Comparison of ENCODE assay signal across 15 cellular contexts in the genomic region with DNA sequence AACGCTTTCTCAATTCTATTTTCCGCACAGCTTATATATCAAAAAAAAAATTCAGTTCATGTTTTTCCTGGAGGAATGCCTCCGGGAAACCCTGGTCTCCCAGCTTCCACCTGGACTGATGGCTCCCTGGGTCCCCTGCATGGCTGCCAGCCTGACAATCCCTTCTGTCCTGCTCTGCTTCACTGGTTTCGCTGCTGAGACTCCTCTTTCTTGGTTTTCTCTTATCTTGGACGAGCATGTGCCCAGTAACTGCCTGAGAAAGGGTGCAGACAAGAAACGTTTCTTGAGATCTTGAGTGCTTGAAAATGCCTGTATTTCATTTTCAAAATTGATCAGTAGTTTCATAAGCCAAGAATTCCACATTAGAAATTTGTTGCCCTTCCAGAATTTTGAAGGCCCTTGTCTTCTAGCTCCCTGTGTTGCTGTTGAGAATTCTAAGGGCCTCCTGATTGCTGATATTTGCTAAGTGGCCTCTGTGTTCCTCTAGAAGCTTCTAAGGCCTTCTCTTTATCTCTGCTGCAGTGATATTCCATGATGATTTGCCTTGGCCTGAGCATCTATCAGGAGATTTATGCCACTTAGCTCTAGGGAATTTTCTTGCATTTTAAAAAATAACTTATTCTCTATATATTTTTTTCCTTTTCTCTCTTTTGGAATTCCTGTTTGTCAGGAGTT.
"Had no signal": no experiment of that assay in that cellular context is flagged by ENCODE, and none has a peak within 500 bp of the region (broad histone marks: within the 10 kb centered on the region; RNA-seq: fewer than 3 reads in every experiment).

No MANE protein-coding gene starts in this region.

- H3K9me3 Mint-ChIP-seq: activated B cell treated with CpG ODN at 0.5 μM for 24 hours; activated T-helper 2 cell treated with anti-CD3 and anti-CD28 coated beads, Interferon-gamma antibody, Interleukin-2, Interleukin-4, amounts not matched to agents 10 μg/mL and 5 μg/mL and 100 μg/mL, durations not matched to agents 14 hours and 24 hours and 36 hours; effector memory CD8-positive, alpha-beta T cell; memory B cell; natural killer cell treated with Interleukin-12 subunit alpha and Interleukin-12 subunit beta and Interleukin-15 and Interleukin-18, amount 100 ng/mL, for 72 hours had no signal

- H3K4me3 ChIP-seq: adrenal gland, left lung had no signal

- H3K9me3 ChIP-seq: adrenal gland, left lung had no signal

- H3K36me3 Mint-ChIP-seq: memory B cell; natural killer cell treated with Interleukin-12 subunit alpha and Interleukin-12 subunit beta and Interleukin-15 and Interleukin-18, amount 100 ng/mL, for 72 hours had no signal

- DNase-seq: activated B cell treated with CpG ODN at 0.5 μM for 24 hours; activated naive CD4-positive, alpha-beta T cell treated with anti-CD3 and anti-CD28 coated beads, Interleukin-2, amount 50 U/mL, for 16 hours; adrenal gland; central memory CD4-positive, alpha-beta T cell; cortex of kidney; effector memory CD8-positive, alpha-beta T cell; head of caudate nucleus; left lung; stimulated activated CD4-positive, alpha-beta T cell treated with anti-CD3 and anti-CD28 coated beads, Interleukin-2, amount 100 ng/mL, for 48 hours; stimulated activated naive CD8-positive, alpha-beta T cell treated with anti-CD3 and anti-CD28 coated beads, Interleukin-15, Interleukin-2, amounts not matched to agents 100 U/mL and 50 U/mL, for 24 hours; T-helper 1 cell had no signal

- ATAC-seq: effector memory CD8-positive, alpha-beta T cell; left lung; natural killer cell treated with Interleukin-12 subunit alpha and Interleukin-12 subunit beta and Interleukin-15 and Interleukin-18, amount 100 ng/mL, for 72 hours; stimulated activated naive CD8-positive, alpha-beta T cell treated with anti-CD3 and anti-CD28 coated beads, Interleukin-15, Interleukin-2, amounts not matched to agents 100 U/mL and 50 U/mL, for 24 hours had no signal

- H3K27me3 ChIP-seq: adrenal gland, left lung had no signal

- H3K27ac ChIP-seq: left lung had no signal

- H3K36me3 ChIP-seq: adrenal gland, left lung had no signal

- H3K27ac Mint-ChIP-seq: activated B cell treated with CpG ODN at 0.5 μM for 24 hours; activated T-helper 2 cell treated with anti-CD3 and anti-CD28 coated beads, Interferon-gamma antibody, Interleukin-2, Interleukin-4, amounts not matched to agents 10 μg/mL and 5 μg/mL and 100 μg/mL, durations not matched to agents 14 hours and 24 hours and 36 hours; effector memory CD8-positive, alpha-beta T cell; memory B cell; natural killer cell treated with Interleukin-12 subunit alpha and Interleukin-12 subunit beta and Interleukin-15 and Interleukin-18, amount 100 ng/mL, for 72 hours had no signal

- H3K4me3 Mint-ChIP-seq: activated B cell treated with CpG ODN at 0.5 μM for 24 hours; effector memory CD8-positive, alpha-beta T cell; memory B cell; natural killer cell treated with Interleukin-12 subunit alpha and Interleukin-12 subunit beta and Interleukin-15 and Interleukin-18, amount 100 ng/mL, for 72 hours had no signal

- FAIRE-seq: urothelium cell line had no signal

- H3K4me1 ChIP-seq: adrenal gland, left lung had no signal

- H3K4me1 Mint-ChIP-seq: memory B cell had no signal
